8 cellular contexts compared by ENCODE assay signal in genomic region chr19:45615795-45616708, GRCh38. TPM values are rescaled to one million over a fixed set of nuclear protein-coding genes. Genes with fewer than 3 reads are reported as not detected.
DNase-seq lines count a peak whose midpoint lies in the region; ATAC-seq, FAIRE-seq and TF ChIP-seq lines count a peak whose summit lies in the region.

No MANE protein-coding gene starts in this region.

- peak overlapping the region; percentile 17 for H3K27ac Mint-ChIP-seq in activated T-helper 17 cell treated with anti-CD3 and anti-CD28 coated beads, Interleukin-2, amount 50 U/mL, for 72 hours
- peak overlapping the region; percentile 50 for H3K27ac Mint-ChIP-seq in osteocyte (ENCODE audit: unreplicated experiment)

- no peak for TF ChIP-seq EP300 in upper lobe of left lung (IDR thresholded peaks at IDR 0.05)

- H3K4me1 ChIP-seq in foreskin keratinocyte (peaks cover 20% of the 10 kb centered on the region), upper lobe of left lung (peaks cover 6 to 15% (median 10%) of the 10 kb centered on the region in 4 donors)

- H3K4me3 Mint-ChIP-seq in activated T-helper 17 cell treated with anti-CD3 and anti-CD28 coated beads, Interleukin-2, amount 50 U/mL, for 72 hours = no peak overlapping the region
- H3K4me3 Mint-ChIP-seq in osteocyte (ENCODE audit: unreplicated experiment) = no peak overlapping the region

- no peak for TF ChIP-seq POLR2A in upper lobe of left lung (IDR thresholded peaks at IDR 0.05)

- ATAC-seq in activated T-helper 17 cell treated with anti-CD3 and anti-CD28 coated beads, Interleukin-2, amount 50 U/mL, for 72 hours (replicated peaks) = peak; percentile 59
- ATAC-seq in foreskin keratinocyte = peak; percentile 77
- ATAC-seq in upper lobe of left lung (ENCODE audit: low FRiP score in 2 of 2) = peak; percentile 85 to 91
- ATAC-seq in HG02840 (IDR thresholded peaks at IDR 0.05; ENCODE audit: low FRiP score, unreplicated experiment) = no peak

- no peaks in the 10 kb centered on the region for H3K27me3 ChIP-seq in foreskin keratinocyte
- no peaks in the 10 kb centered on the region for H3K27me3 ChIP-seq in upper lobe of left lung

- no peaks in the 10 kb centered on the region for H3K9me3 ChIP-seq in upper lobe of left lung

- H3K4me3 ChIP-seq in upper lobe of left lung = peak overlapping the region in 3 of 4 donors; percentile 16 to 38 (median 36)

- H3K27ac ChIP-seq in RWPE1 (peak overlapping the region; percentile 96), foreskin keratinocyte (peak overlapping the region; percentile 73), upper lobe of left lung (peak overlapping the region in 3 of 4 donors; percentile 22 to 75 (median 43))

- DNase-seq in DMS 273 (lab: John Stamatoyannopoulos, UW; ENCODE audit: unreplicated experiment) (peak; percentile 88), HTR-8/SVneo (ENCODE audit: insufficient read length, low spot score) (peak; percentile 76), RWPE1 (ENCODE audit: low spot score) (peak; percentile 94), foreskin keratinocyte (peak; percentile 60 to 77), osteocyte (ENCODE audit: extremely low spot score, unreplicated experiment) (peak; percentile 87), upper lobe of left lung (peak; percentile 79 to 82)

- peak; percentile 42 for FAIRE-seq in HTR-8/SVneo (lab: Jason Lieb, UNC)

- 53 to 57% methylated on average over 31 to 35 of the region's 37 CpGs for WGBS in upper lobe of left lung, 2 donors

- H3K9me3 Mint-ChIP-seq in activated T-helper 17 cell treated with anti-CD3 and anti-CD28 coated beads, Interleukin-2, amount 50 U/mL, for 72 hours = no peaks in the 10 kb centered on the region
- H3K9me3 Mint-ChIP-seq in osteocyte (ENCODE audit: unreplicated experiment) = no peaks in the 10 kb centered on the region

- TF ChIP-seq CTCF in RWPE1 (conservative IDR thresholded peaks at IDR 0.05; ENCODE audit: low read depth) (no peak), foreskin keratinocyte (conservative IDR thresholded peaks at IDR 0.05) (no peak), osteocyte (IDR thresholded peaks at IDR 0.05) (no peak), upper lobe of left lung (IDR thresholded peaks at IDR 0.05) (no peak)

- peaks cover 19% of the 10 kb centered on the region for H3K4me1 Mint-ChIP-seq in activated T-helper 17 cell treated with anti-CD3 and anti-CD28 coated beads, Interleukin-2, amount 50 U/mL, for 72 hours
- peaks cover 13% of the 10 kb centered on the region for H3K4me1 Mint-ChIP-seq in osteocyte (ENCODE audit: unreplicated experiment)

- POLR2A ChIA-PET in RWPE1 (lab: Yijun Ruan, JAX; ENCODE audit: low non-redundant PET) = no interaction called here

- CTCF ChIA-PET in RWPE1 (lab: Yijun Ruan, JAX) = interaction anchor here (0.6 to 1.4 kb wide), 3 partner anchors 26 to 108 kb away, joined by 3 to 7 read pairs (median 4); no protein-coding TSS in a partner anchor

- peaks cover 14 to 77% (median 47%) of the 10 kb centered on the region in 4 donors for H3K36me3 ChIP-seq in upper lobe of left lung

- H3K36me3 Mint-ChIP-seq in activated T-helper 17 cell treated with anti-CD3 and anti-CD28 coated beads, Interleukin-2, amount 50 U/mL, for 72 hours (ENCODE audit: low read depth) = peaks cover 100% of the 10 kb centered on the region
- H3K36me3 Mint-ChIP-seq in osteocyte (ENCODE audit: unreplicated experiment) = peaks cover 16% of the 10 kb centered on the region

- H3K27me3 Mint-ChIP-seq in activated T-helper 17 cell treated with anti-CD3 and anti-CD28 coated beads, Interleukin-2, amount 50 U/mL, for 72 hours = no peaks in the 10 kb centered on the region
- H3K27me3 Mint-ChIP-seq in osteocyte (ENCODE audit: unreplicated experiment) = no peaks in the 10 kb centered on the region

RNA-seq across cellular contexts. Expression of gene GPR4, which starts 14.0 kb away (rescaled TPM):
- total RNA-seq in activated T-helper 17 cell treated with anti-CD3 and anti-CD28 coated beads, Interleukin-2, amount 50 U/mL, for 72 hours = under 1 TPM in 1 of 2 donors, not detected in 1; 0.13 TPM
- total RNA-seq in foreskin keratinocyte (not detected in 2 replicates), osteocyte (not detected in 2 replicates), upper lobe of left lung (10 to 100 TPM in 2 of 6 donors, 1 to 10 TPM in 4; 1.0 to 22.1 (median 6.8) TPM)
- 0.06 and 0.07 TPM in 2 replicates for polyA plus RNA-seq in foreskin keratinocyte

RNA-seq across cellular contexts. Expression of gene EML2, which starts 23.1 kb away (rescaled TPM):
- total RNA-seq in activated T-helper 17 cell treated with anti-CD3 and anti-CD28 coated beads, Interleukin-2, amount 50 U/mL, for 72 hours = 100 to 1,000 TPM; 117 to 184 TPM
- total RNA-seq in foreskin keratinocyte (53.0 and 61.6 TPM in 2 replicates), osteocyte (27.1 and 28.6 TPM in 2 replicates), upper lobe of left lung (10 to 100 TPM; 34.1 to 70.2 (median 48.2) TPM)
- 58.1 and 63.6 TPM in 2 replicates for polyA plus RNA-seq in foreskin keratinocyte

RNA-seq across cellular contexts. Expression of gene OPA3, which starts 31.4 kb away (rescaled TPM):
- total RNA-seq in activated T-helper 17 cell treated with anti-CD3 and anti-CD28 coated beads, Interleukin-2, amount 50 U/mL, for 72 hours = 10 to 100 TPM; 18.7 to 20.6 TPM
- 9.4 and 11.4 TPM in 2 replicates for total RNA-seq in foreskin keratinocyte
- polyA plus RNA-seq in foreskin keratinocyte = 7.0 and 7.8 TPM in 2 replicates
- 16.8 and 18.0 TPM in 2 replicates for total RNA-seq in osteocyte
- total RNA-seq in upper lobe of left lung = 10 to 100 TPM in 5 of 6 donors, 1 to 10 TPM in 1; 9.9 to 14.3 (median 12.7) TPM

RNA-seq across cellular contexts. Expression of gene GIPR, which starts 52.0 kb away (rescaled TPM):
- 10 to 100 TPM in 1 of 2 donors, 1 to 10 TPM in 1; 7.5 to 32.3 TPM for total RNA-seq in activated T-helper 17 cell treated with anti-CD3 and anti-CD28 coated beads, Interleukin-2, amount 50 U/mL, for 72 hours
- total RNA-seq in foreskin keratinocyte (0.65 and 1.3 TPM in 2 replicates), osteocyte (0.81 and 1.3 TPM in 2 replicates), upper lobe of left lung (10 to 100 TPM in 1 of 6 donors, 1 to 10 TPM in 5; 2.9 to 17.8 (median 6.0) TPM)
- 0.49 and 0.75 TPM in 2 replicates for polyA plus RNA-seq in foreskin keratinocyte

Comparison
In these comparisons a context has a peak if more than half of its experiments do, and no peak if none do; other contexts are left out.
1. H3K27ac ChIP-seq: peak in every context shown above with its lines; median percentile 96 in RWPE1; 73 in foreskin keratinocyte; 43 in upper lobe of left lung.